In the genomic region with DNA sequence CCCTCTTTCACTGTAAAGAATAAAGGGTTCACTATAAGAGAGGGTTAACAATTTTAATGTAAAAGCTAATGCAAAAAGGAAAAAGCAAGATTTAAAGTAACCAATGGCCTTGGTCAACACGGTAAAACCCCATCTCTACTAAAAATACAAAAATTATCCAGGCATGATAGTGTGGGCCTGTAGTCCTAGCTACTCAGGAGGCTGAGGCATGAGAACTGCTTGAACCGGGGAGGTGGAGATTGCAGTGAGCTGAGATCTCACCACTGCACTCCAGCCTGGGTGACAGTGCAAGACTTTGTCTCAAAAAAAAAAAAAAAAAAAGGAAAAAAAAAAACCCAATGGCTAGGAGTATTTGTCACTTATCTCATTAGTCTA, we compare ENCODE assay signal across 8 cellular contexts. TPM values are rescaled to one million over a fixed set of nuclear protein-coding genes. Genes with fewer than 3 reads are reported as not detected.
DNase-seq lines count a peak whose midpoint lies in the region; ATAC-seq and TF ChIP-seq lines count a peak whose summit lies in the region.
"Not testable (repeated sequence)": the region's sequence is repeated elsewhere in the genome, so short reads cannot be mapped to it uniquely, and the experiment has no call there.

No MANE protein-coding gene starts in this region.

- not testable (repeated sequence) for H3K27ac Mint-ChIP-seq in activated B cell treated with CpG ODN at 0.5 μM for 24 hours
- peak overlapping the region; percentile 17 to 42 for H3K27ac Mint-ChIP-seq in natural killer cell
- H3K27ac Mint-ChIP-seq in stimulated activated naive CD8-positive, alpha-beta T cell treated with anti-CD3 and anti-CD28 coated beads, Interleukin-15, Interleukin-2, amounts not matched to agents 100 ng/mL and 50 ng/mL, for 24 hours: peak overlapping the region; percentile 78

- DNase-seq in activated B cell treated with CpG ODN at 0.5 μM for 24 hours, brain microvascular endothelial cell, natural killer cell: not testable (repeated sequence)

- peak overlapping the region in 10 of 11 experiments; percentile 18 to 68 (median 44); a peak in 18 of 22 replicates for H3K4me2 ChIP-seq in BLaER1 treated with 17β-estradiol and CSF1 and Interleukin-3, amounts not matched to agents 10 nM and 100 nM

- peaks cover 0 to 29% (median 0%) of the 10 kb centered on the region in 11 experiments; a peak in 7 of 22 replicates for H4K20me1 ChIP-seq in BLaER1 treated with 17β-estradiol and CSF1 and Interleukin-3, amounts not matched to agents 10 nM and 100 nM

- H3K27ac ChIP-seq in BLaER1 treated with 17β-estradiol and CSF1 and Interleukin-3, amounts not matched to agents 10 nM and 100 nM: peak overlapping the region in 2 of 11 experiments; percentile 25 to 30; a peak in 3 of 22 replicates
- peak overlapping the region; percentile 62 for H3K27ac ChIP-seq in brain microvascular endothelial cell

- in situ Hi-C loops in brain microvascular endothelial cell (cut with HindIII; ENCODE audit: low pct_ligation_motif_present, low sequenced_read_pairs): not testable (repeated sequence)

- not testable (repeated sequence) for H3K4me3 ChIP-seq in BLaER1 treated with 17β-estradiol and CSF1 and Interleukin-3, amounts not matched to agents 10 nM and 100 nM; brain microvascular endothelial cell (ENCODE audit: low read depth, low read length)

- peaks cover 0 to 32% (median 10%) of the 10 kb centered on the region in 11 experiments; a peak in 16 of 22 replicates for H3K36me3 ChIP-seq in BLaER1 treated with 17β-estradiol and CSF1 and Interleukin-3, amounts not matched to agents 10 nM and 100 nM
- not testable (repeated sequence) for H3K36me3 ChIP-seq in brain microvascular endothelial cell (replicated peaks)

- not testable (repeated sequence) for H3K9me3 Mint-ChIP-seq in activated B cell treated with CpG ODN at 0.5 μM for 24 hours; natural killer cell; stimulated activated naive CD8-positive, alpha-beta T cell treated with anti-CD3 and anti-CD28 coated beads, Interleukin-15, Interleukin-2, amounts not matched to agents 100 ng/mL and 50 ng/mL, for 24 hours

- intact Hi-C loops in activated B cell treated with CpG ODN at 0.5 μM for 24 hours (cut with micrococcal nuclease): not testable (repeated sequence)
- intact Hi-C loops in natural killer cell (cut with micrococcal nuclease): loop anchor here (1.0 to 10.0 kb wide), 2 partner anchors 8 to 153 kb away; a partner anchor contains a TSS

- H3K9ac ChIP-seq in BLaER1 treated with 17β-estradiol and CSF1 and Interleukin-3, amounts not matched to agents 10 nM and 100 nM: not testable (repeated sequence)

- H3K4me3 Mint-ChIP-seq in activated B cell treated with CpG ODN at 0.5 μM for 24 hours: peak overlapping the region; percentile 13
- H3K4me3 Mint-ChIP-seq in natural killer cell; stimulated activated naive CD8-positive, alpha-beta T cell treated with anti-CD3 and anti-CD28 coated beads, Interleukin-15, Interleukin-2, amounts not matched to agents 100 ng/mL and 50 ng/mL, for 24 hours: not testable (repeated sequence)

- not testable (repeated sequence) for H3K9me3 ChIP-seq in BLaER1 treated with 17β-estradiol and CSF1 and Interleukin-3, amounts not matched to agents 10 nM and 100 nM (replicated peaks in 1 of 11)

- H3K27me3 Mint-ChIP-seq in activated B cell treated with CpG ODN at 0.5 μM for 24 hours; natural killer cell (ENCODE audit: low read depth in 2 of 2); stimulated activated naive CD8-positive, alpha-beta T cell treated with anti-CD3 and anti-CD28 coated beads, Interleukin-15, Interleukin-2, amounts not matched to agents 100 ng/mL and 50 ng/mL, for 24 hours: not testable (repeated sequence)

- H3K4me1 Mint-ChIP-seq in activated B cell treated with CpG ODN at 0.5 μM for 24 hours (peaks cover 44% of the 10 kb centered on the region), natural killer cell (peaks cover 36 to 49% of the 10 kb centered on the region in 2 donors)
- peaks cover 86% of the 10 kb centered on the region for H3K4me1 Mint-ChIP-seq in stimulated activated naive CD8-positive, alpha-beta T cell treated with anti-CD3 and anti-CD28 coated beads, Interleukin-15, Interleukin-2, amounts not matched to agents 100 ng/mL and 50 ng/mL, for 24 hours (ENCODE audit: low read depth)

- TF ChIP-seq CTCF in activated B cell treated with CpG ODN at 0.5 μM for 24 hours (IDR thresholded peaks at IDR 0.05); brain microvascular endothelial cell (IDR thresholded peaks at IDR 0.05; ENCODE audit: low read depth, low read length, missing control alignments); natural killer cell (IDR thresholded peaks at IDR 0.05): not testable (repeated sequence)

- ATAC-seq in GM19351 (IDR thresholded peaks at IDR 0.05; ENCODE audit: unreplicated experiment) (peak; percentile 37), HG02610 (IDR thresholded peaks at IDR 0.05; ENCODE audit: unreplicated experiment) (peak; percentile 71), HG03175 (IDR thresholded peaks at IDR 0.05; ENCODE audit: unreplicated experiment) (peak; percentile 59), activated B cell treated with CpG ODN at 0.5 μM for 24 hours (ENCODE audit: low read depth) (peak; percentile 67), natural killer cell (peak; percentile 15 to 31 (median 28))

- not testable (repeated sequence) for H3K27me3 ChIP-seq in BLaER1 treated with 17β-estradiol and CSF1 and Interleukin-3, amounts not matched to agents 10 nM and 100 nM; brain microvascular endothelial cell (replicated peaks)

- H3K36me3 Mint-ChIP-seq in activated B cell treated with CpG ODN at 0.5 μM for 24 hours (ENCODE audit: low read depth); natural killer cell: not testable (repeated sequence)
- peaks cover 34% of the 10 kb centered on the region for H3K36me3 Mint-ChIP-seq in stimulated activated naive CD8-positive, alpha-beta T cell treated with anti-CD3 and anti-CD28 coated beads, Interleukin-15, Interleukin-2, amounts not matched to agents 100 ng/mL and 50 ng/mL, for 24 hours (ENCODE audit: low read depth)

- POLR2A ChIA-PET in activated B cell treated with CpG ODN at 0.5 μM for 24 hours (lab: Charles Lee): interaction anchor here (0.6 to 1.4 kb wide), 2 partner anchors 8 to 14 kb away, joined by 11 to 13 read pairs; no protein-coding TSS in a partner anchor

- CTCF ChIA-PET in activated B cell treated with CpG ODN at 0.5 μM for 24 hours (lab: Charles Lee): interaction anchor here (0.9 kb wide), 1 partner anchor 33 kb away, joined by 3 read pairs; no protein-coding TSS in a partner anchor

- H3K4me1 ChIP-seq in BLaER1 treated with 17β-estradiol and CSF1 and Interleukin-3, amounts not matched to agents 10 nM and 100 nM: peaks cover 39 to 97% (median 65%) of the 10 kb centered on the region in 10 experiments

RNA-seq across cellular contexts. Expression of a gene that starts 53.8 kb away (rescaled TPM):
- total RNA-seq in activated B cell treated with CpG ODN at 0.5 μM for 24 hours (43.3 and 43.7 TPM in 2 replicates), natural killer cell (10 to 100 TPM; 52.9 to 78.0 (median 63.8) TPM)
